Comparison of ENCODE assay signal across 9 cellular contexts in genomic region chr19:18425515-18426415, GRCh38. TPM values are rescaled to one million over a fixed set of nuclear protein-coding genes. Genes with fewer than 3 reads are reported as not detected.
A peak's percentile ranks its signal among the peaks of the same experiment; 100 is the strongest.
DNase-seq lines count a peak whose midpoint lies in the region; ATAC-seq and TF ChIP-seq lines count a peak whose summit lies in the region.
"Had no signal": no experiment of that assay in that cellular context is flagged by ENCODE, and none has a peak within 500 bp of the region (broad histone marks: within the 10 kb centered on the region; RNA-seq: fewer than 3 reads in every experiment).

No MANE protein-coding gene starts in this region.

- no peak overlapping the region for H3K9ac ChIP-seq in endodermal cell (ENCODE audit: extremely low read depth, low read length, poor library complexity, severe bottlenecking)

- H3K4me3 ChIP-seq in CD4-positive, CD25-positive, alpha-beta regulatory T cell (ENCODE audit: low read depth, low read length), result no peak overlapping the region
- H3K4me3 ChIP-seq in Panc1 (ENCODE audit: low read depth in 2 of 2, low read length in 2 of 2) (no peak overlapping the region), endodermal cell (ENCODE audit: low read length) (no peak overlapping the region)

- peak overlapping the region in 2 of 4 donors; percentile 39 to 55 for H3K4me3 Mint-ChIP-seq in CD4-positive, CD25-positive, alpha-beta regulatory T cell
- H3K4me3 Mint-ChIP-seq in endodermal cell (no peak overlapping the region), osteocyte (ENCODE audit: unreplicated experiment) (no peak overlapping the region)

- 91 to 97% methylated on average over 10 to 18 of the region's 18 CpGs for WGBS in endodermal cell (ENCODE audit: insufficient coverage in 1 of 2, insufficient read length in 1 of 2), 2 experiments

- no peaks in the 10 kb centered on the region for H3K9me3 Mint-ChIP-seq in CD4-positive, CD25-positive, alpha-beta regulatory T cell
- H3K9me3 Mint-ChIP-seq in endodermal cell, result no peaks in the 10 kb centered on the region
- H3K9me3 Mint-ChIP-seq in osteocyte (ENCODE audit: unreplicated experiment), result no peaks in the 10 kb centered on the region

- peaks cover 7 to 67% (median 27%) of the 10 kb centered on the region in 4 donors for H3K4me1 Mint-ChIP-seq in CD4-positive, CD25-positive, alpha-beta regulatory T cell
- H3K4me1 Mint-ChIP-seq in endodermal cell (peaks cover 9% of the 10 kb centered on the region), osteocyte (ENCODE audit: unreplicated experiment) (peaks cover 39% of the 10 kb centered on the region)

- intact Hi-C loops in Panc1 (cut with micrococcal nuclease; ENCODE audit: unreplicated experiment), result no loop called here

- H3K27ac Mint-ChIP-seq in CD4-positive, CD25-positive, alpha-beta regulatory T cell, result peak overlapping the region; percentile 38 to 90 (median 38)
- H3K27ac Mint-ChIP-seq in endodermal cell (no peak overlapping the region), osteocyte (ENCODE audit: unreplicated experiment) (peak overlapping the region; percentile 56)

- CTCF ChIA-PET in Panc1 (lab: Charles Lee), result no interaction called here

- BruUV-seq in Panc1 (replicated peaks; lab: Mats Ljungman, UMichigan), result no TSS peak

- no peak overlapping the region for H3K27ac ChIP-seq in CD4-positive, CD25-positive, alpha-beta regulatory T cell (ENCODE audit: insufficient read depth, low read length, poor library complexity, severe bottlenecking)
- H3K27ac ChIP-seq in Panc1 (ENCODE audit: low read length) (peak overlapping the region; percentile 59), endodermal cell (ENCODE audit: low read depth, low read length) (no peak overlapping the region)

- in situ Hi-C loops in Panc1 (cut with HindIII; ENCODE audit: low pct_unique_long_range_greater_than_20kb, low sequenced_read_pairs), result no loop called here

- no peaks in the 10 kb centered on the region for H3K36me3 ChIP-seq in CD4-positive, CD25-positive, alpha-beta regulatory T cell (ENCODE audit: control insufficient read depth, insufficient read depth, low read length)
- no peaks in the 10 kb centered on the region for H3K36me3 ChIP-seq in Panc1 (ENCODE audit: control insufficient read depth, insufficient read depth, low read length)
- H3K36me3 ChIP-seq in endodermal cell (ENCODE audit: control insufficient read depth, insufficient read depth, low read length), result no peaks in the 10 kb centered on the region

- ATAC-seq in CD4-positive, CD25-positive, alpha-beta regulatory T cell (ENCODE audit: low read depth in 2 of 2), result no peak
- ATAC-seq in Panc1 (peak; percentile 16), GM21737 (IDR thresholded peaks at IDR 0.05; ENCODE audit: unreplicated experiment) (no peak), left lobe of liver (no peak)

- no peak for DNase-seq in CD4-positive, CD25-positive, alpha-beta regulatory T cell
- no peak for DNase-seq in Panc1 (ENCODE audit: low read depth, low spot score)
- peak; percentile 49 for DNase-seq in endodermal cell
- DNase-seq in osteocyte (ENCODE audit: extremely low spot score, unreplicated experiment), result no peak
- no peak for DNase-seq in NCI-H748 treated with DMSO at 0.1 percent for 48 hours (lab: John Stamatoyannopoulos, UW)
- DNase-seq in left lobe of liver (ENCODE audit: low spot score), result no peak
- no peak for DNase-seq in NCI-H146 treated with DMSO at 0.1 percent for 48 hours (lab: John Stamatoyannopoulos, UW; ENCODE audit: unreplicated experiment)
- DNase-seq: activated T-cell treated with anti-CD3 and anti-CD28 coated beads, Interleukin-2, amount 50 U/mL, for 1 hour had no signal

- no peaks in the 10 kb centered on the region for H3K36me3 Mint-ChIP-seq in CD4-positive, CD25-positive, alpha-beta regulatory T cell
- H3K36me3 Mint-ChIP-seq in endodermal cell (ENCODE audit: low read depth), result no peaks in the 10 kb centered on the region
- H3K36me3 Mint-ChIP-seq in osteocyte (ENCODE audit: unreplicated experiment), result peaks cover 3% of the 10 kb centered on the region

- H3K4me1 ChIP-seq in CD4-positive, CD25-positive, alpha-beta regulatory T cell (ENCODE audit: control insufficient read depth, insufficient read depth, low read length, poor library complexity, severe bottlenecking), result peaks cover 81% of the 10 kb centered on the region
- H3K4me1 ChIP-seq in Panc1 (ENCODE audit: control insufficient read depth, insufficient read depth, low read length), result peaks cover 58% of the 10 kb centered on the region
- no peaks in the 10 kb centered on the region for H3K4me1 ChIP-seq in endodermal cell (ENCODE audit: control insufficient read depth, insufficient read depth, low read length)

- no peaks in the 10 kb centered on the region for H3K27me3 ChIP-seq in CD4-positive, CD25-positive, alpha-beta regulatory T cell (ENCODE audit: control insufficient read depth, insufficient read depth, low read length)
- H3K27me3 ChIP-seq in Panc1 (ENCODE audit: control insufficient read depth, insufficient read depth, low read length) (no peaks in the 10 kb centered on the region), endodermal cell (ENCODE audit: control insufficient read depth, insufficient read depth, low read length, poor library complexity, severe bottlenecking) (no peaks in the 10 kb centered on the region)

- peak; percentile 14; the same call in 1 of the 2 replicates for TF ChIP-seq CTCF in Panc1 (IDR thresholded peaks at IDR 0.05)
- no peak for TF ChIP-seq CTCF in endodermal cell (conservative IDR thresholded peaks at IDR 0.05)
- TF ChIP-seq CTCF in osteocyte (IDR thresholded peaks at IDR 0.05), result no peak

- POLR2A ChIA-PET in Panc1 (lab: Charles Lee), result no interaction called here

- no peaks in the 10 kb centered on the region for H3K27me3 Mint-ChIP-seq in CD4-positive, CD25-positive, alpha-beta regulatory T cell
- H3K27me3 Mint-ChIP-seq in endodermal cell (ENCODE audit: insufficient read depth) (peaks cover 33% of the 10 kb centered on the region), osteocyte (ENCODE audit: unreplicated experiment) (no peaks in the 10 kb centered on the region)

- H3K9me3 ChIP-seq in CD4-positive, CD25-positive, alpha-beta regulatory T cell (ENCODE audit: control insufficient read depth in 2 of 2, low read length in 2 of 2), result no peaks in the 10 kb centered on the region
- H3K9me3 ChIP-seq in Panc1 (ENCODE audit: control insufficient read depth, insufficient read depth, low read depth, low read length), result no peaks in the 10 kb centered on the region
- H3K9me3 ChIP-seq in endodermal cell (ENCODE audit: control insufficient read depth, low read length), result no peaks in the 10 kb centered on the region

RNA-seq across cellular contexts. Expression of gene SSBP4, which starts 6.6 kb away (rescaled TPM):
- total RNA-seq in CD4-positive, CD25-positive, alpha-beta regulatory T cell, result 97.9 TPM
- 10 to 100 TPM; 47.3 to 84.0 (median 65.6) TPM for polyA plus RNA-seq in CD4-positive, CD25-positive, alpha-beta regulatory T cell
- total RNA-seq in Panc1 (2021; ENCODE audit: unreplicated experiment) (128 TPM), endodermal cell (10 to 100 TPM; 35.9 to 43.5 TPM), osteocyte (82.9 and 102 TPM in 2 replicates), left lobe of liver (18.4 TPM)
- 185 TPM for polyA plus RNA-seq in Panc1 (2012; ENCODE audit: insufficient read length)
- 154 TPM for polyA plus RNA-seq in endodermal cell (2013, experiment 1 of 2)
- polyA plus RNA-seq in endodermal cell (2013, experiment 2 of 2), result 157 TPM

RNA-seq across cellular contexts. Expression of gene ISYNA1, which starts 12.2 kb away (rescaled TPM):
- 26.2 TPM for total RNA-seq in CD4-positive, CD25-positive, alpha-beta regulatory T cell
- polyA plus RNA-seq in CD4-positive, CD25-positive, alpha-beta regulatory T cell, result 10 to 100 TPM; 11.3 to 26.0 (median 21.4) TPM
- 351 TPM for total RNA-seq in Panc1 (2021; ENCODE audit: unreplicated experiment)
- 540 TPM for polyA plus RNA-seq in Panc1 (2012; ENCODE audit: insufficient read length)
- total RNA-seq in endodermal cell, result 100 to 1,000 TPM; 156 to 212 TPM
- polyA plus RNA-seq in endodermal cell (2013, experiment 1 of 2), result 502 TPM
- 458 TPM for polyA plus RNA-seq in endodermal cell (2013, experiment 2 of 2)
- 159 and 178 TPM in 2 replicates for total RNA-seq in osteocyte
- 10.2 TPM for total RNA-seq in left lobe of liver

RNA-seq across cellular contexts. Expression of gene LRRC25, which starts 28.3 kb away (rescaled TPM):
- total RNA-seq in CD4-positive, CD25-positive, alpha-beta regulatory T cell, result not detected
- polyA plus RNA-seq in CD4-positive, CD25-positive, alpha-beta regulatory T cell, result under 1 TPM in 3 of 4 donors, not detected in 1; 0.09 to 0.79 (median 0.25) TPM
- 0.15 TPM for total RNA-seq in Panc1 (2021; ENCODE audit: unreplicated experiment)
- 0.15 TPM for polyA plus RNA-seq in Panc1 (2012; ENCODE audit: insufficient read length)
- total RNA-seq in endodermal cell, result not detected
- 0.21 TPM for polyA plus RNA-seq in endodermal cell (2013, experiment 1 of 2)
- 0.21 TPM for polyA plus RNA-seq in endodermal cell (2013, experiment 2 of 2)
- 0.16 TPM in 1 of 2 replicates, not detected in the other for total RNA-seq in osteocyte
- total RNA-seq in left lobe of liver, result 2.2 TPM

RNA-seq across cellular contexts. Expression of gene GDF15, which starts 39.8 kb away (rescaled TPM):
- total RNA-seq in CD4-positive, CD25-positive, alpha-beta regulatory T cell, result not detected
- polyA plus RNA-seq in CD4-positive, CD25-positive, alpha-beta regulatory T cell, result not detected
- total RNA-seq in Panc1 (2021; ENCODE audit: unreplicated experiment) (335 TPM), endodermal cell (1 to 10 TPM in 1 of 2 donors, under 1 TPM in 1; 0.90 to 2.2 TPM), osteocyte (41.9 and 47.9 TPM in 2 replicates), left lobe of liver (3.2 TPM)
- 712 TPM for polyA plus RNA-seq in Panc1 (2012; ENCODE audit: insufficient read length)
- 15.5 TPM for polyA plus RNA-seq in endodermal cell (2013, experiment 1 of 2)
- 18.2 TPM for polyA plus RNA-seq in endodermal cell (2013, experiment 2 of 2)
